Comparison of ENCODE assay signal across 12 cellular contexts in genomic region chr3:156615592-156616173, GRCh38. TPM values are rescaled to one million over a fixed set of nuclear protein-coding genes. Genes with fewer than 3 reads are reported as not detected.
DNase-seq lines count a peak whose midpoint lies in the region; TF ChIP-seq lines count a peak whose summit lies in the region.
"Had no signal": no experiment of that assay in that cellular context is flagged by ENCODE, and none has a peak within 500 bp of the region (broad histone marks: within the 10 kb centered on the region; RNA-seq: fewer than 3 reads in every experiment).

No MANE protein-coding gene starts in this region.

- no peak overlapping the region for H3K4me2 ChIP-seq in neural progenitor cell

- H3K4me3 Mint-ChIP-seq in osteocyte (ENCODE audit: unreplicated experiment) (no peak overlapping the region), neural progenitor cell (no peak overlapping the region)
- H3K4me3 Mint-ChIP-seq: mesothelial cell of epicardium had no signal

- no peak for TF ChIP-seq CTCF in osteocyte (IDR thresholded peaks at IDR 0.05)
- TF ChIP-seq CTCF in tibial artery (IDR thresholded peaks at IDR 0.05), result no peak
- TF ChIP-seq CTCF in neural progenitor cell (IDR thresholded peaks at IDR 0.05), result no peak

- H3K36me3 Mint-ChIP-seq in osteocyte (ENCODE audit: unreplicated experiment) (no peaks in the 10 kb centered on the region), neural progenitor cell (no peaks in the 10 kb centered on the region)
- H3K36me3 Mint-ChIP-seq: mesothelial cell of epicardium had no signal

- H3K4me1 ChIP-seq in tibial artery (peaks cover 0 to 29% (median 1%) of the 10 kb centered on the region in 4 donors), neural progenitor cell (peaks cover 3% of the 10 kb centered on the region)

- no peak overlapping the region for H3K9ac ChIP-seq in neural progenitor cell

- intact Hi-C loops in tibial artery (cut with DNase I; ENCODE audit: low total_unique reads), result no loop called here

- H3K9me3 ChIP-seq in tibial artery (no peaks in the 10 kb centered on the region), neural progenitor cell (ENCODE audit: low read depth) (no peaks in the 10 kb centered on the region)

- H3K27ac ChIP-seq in tibial artery, result peak overlapping the region in 1 of 2 donors; percentile 22
- no peak overlapping the region for H3K27ac ChIP-seq in neural progenitor cell
- H3K27ac ChIP-seq: 22Rv1 had no signal

- H4K20me1 ChIP-seq in neural progenitor cell (ENCODE audit: low read depth), result no peaks in the 10 kb centered on the region

- H3K36me3 ChIP-seq in tibial artery (no peaks in the 10 kb centered on the region), neural progenitor cell (no peaks in the 10 kb centered on the region)

- H3K27ac Mint-ChIP-seq in osteocyte (ENCODE audit: unreplicated experiment), result peak overlapping the region; percentile 93
- H3K27ac Mint-ChIP-seq in neural progenitor cell, result no peak overlapping the region
- H3K27ac Mint-ChIP-seq: mesothelial cell of epicardium had no signal

- DNase-seq in DMS53 (lab: John Stamatoyannopoulos, UW) (peak; percentile 53), DMS53 treated with DMSO at 0.1 percent for 48 hours (lab: John Stamatoyannopoulos, UW; ENCODE audit: unreplicated experiment) (no peak), RPMI8226 (peak; percentile 56), fibroblast of gingiva (ENCODE audit: low read depth) (peak; percentile 99), osteocyte (ENCODE audit: extremely low spot score, unreplicated experiment) (no peak), HUDEP-2 (lab: John Stamatoyannopoulos, UW; ENCODE audit: unreplicated experiment in 76 of 76) (no peak), tibial artery (no peak), neural progenitor cell (ENCODE audit: low spot score) (no peak)
- DNase-seq: activated CD4-positive, alpha-beta T cell treated with anti-CD3 and anti-CD28 coated beads for 4 hours; NCI-H82 had no signal

- no peak overlapping the region for H2AFZ ChIP-seq in neural progenitor cell (replicated peaks)

- H3K4me3 ChIP-seq in tibial artery (no peak overlapping the region), neural progenitor cell (no peak overlapping the region)

- H3K79me2 ChIP-seq in neural progenitor cell (ENCODE audit: low read depth), result no peaks in the 10 kb centered on the region

- H3F3A ChIP-seq in neural progenitor cell (ENCODE audit: low read depth), result no peaks in the 10 kb centered on the region

- H3K4me1 Mint-ChIP-seq in osteocyte (ENCODE audit: unreplicated experiment) (peaks cover 51% of the 10 kb centered on the region), neural progenitor cell (peaks cover 12% of the 10 kb centered on the region)

- H3K27me3 ChIP-seq in tibial artery (no peaks in the 10 kb centered on the region), neural progenitor cell (no peaks in the 10 kb centered on the region)

- no peaks in the 10 kb centered on the region for H3K27me3 Mint-ChIP-seq in osteocyte (ENCODE audit: unreplicated experiment)
- H3K27me3 Mint-ChIP-seq in neural progenitor cell (ENCODE audit: insufficient read depth, low read depth), result no peaks in the 10 kb centered on the region

- H3K9me3 Mint-ChIP-seq in osteocyte (ENCODE audit: unreplicated experiment) (no peaks in the 10 kb centered on the region), neural progenitor cell (no peaks in the 10 kb centered on the region)

RNA-seq across cellular contexts. Expression of gene TIPARP, which starts 58.7 kb away (rescaled TPM):
- total RNA-seq in osteocyte (152 and 163 TPM in 2 replicates), neural progenitor cell (ENCODE audit: low replicate concordance) (9.3 and 13.5 TPM in 2 replicates)

Comparison
In these comparisons a context has a peak if more than half of its experiments do, and no peak if none do; other contexts are left out.
1. DNase-seq: peak in DMS53 (single experiment), RPMI8226 (single experiment) and fibroblast of gingiva (single experiment); none in DMS53 treated with DMSO at 0.1 percent for 48 hours (single experiment), osteocyte (single experiment), HUDEP-2 (0 of 76), tibial artery (0 of 2) and neural progenitor cell (single experiment).
2. RNA of gene TIPARP, which starts 58.7 kb away (total RNA-seq): 152 to 163 TPM in osteocyte; 9.3 to 13.5 TPM in neural progenitor cell; every median in the first group is over 10 times any median in the second.